ENCODE assay signal across 8 cellular contexts in the genomic region with DNA sequence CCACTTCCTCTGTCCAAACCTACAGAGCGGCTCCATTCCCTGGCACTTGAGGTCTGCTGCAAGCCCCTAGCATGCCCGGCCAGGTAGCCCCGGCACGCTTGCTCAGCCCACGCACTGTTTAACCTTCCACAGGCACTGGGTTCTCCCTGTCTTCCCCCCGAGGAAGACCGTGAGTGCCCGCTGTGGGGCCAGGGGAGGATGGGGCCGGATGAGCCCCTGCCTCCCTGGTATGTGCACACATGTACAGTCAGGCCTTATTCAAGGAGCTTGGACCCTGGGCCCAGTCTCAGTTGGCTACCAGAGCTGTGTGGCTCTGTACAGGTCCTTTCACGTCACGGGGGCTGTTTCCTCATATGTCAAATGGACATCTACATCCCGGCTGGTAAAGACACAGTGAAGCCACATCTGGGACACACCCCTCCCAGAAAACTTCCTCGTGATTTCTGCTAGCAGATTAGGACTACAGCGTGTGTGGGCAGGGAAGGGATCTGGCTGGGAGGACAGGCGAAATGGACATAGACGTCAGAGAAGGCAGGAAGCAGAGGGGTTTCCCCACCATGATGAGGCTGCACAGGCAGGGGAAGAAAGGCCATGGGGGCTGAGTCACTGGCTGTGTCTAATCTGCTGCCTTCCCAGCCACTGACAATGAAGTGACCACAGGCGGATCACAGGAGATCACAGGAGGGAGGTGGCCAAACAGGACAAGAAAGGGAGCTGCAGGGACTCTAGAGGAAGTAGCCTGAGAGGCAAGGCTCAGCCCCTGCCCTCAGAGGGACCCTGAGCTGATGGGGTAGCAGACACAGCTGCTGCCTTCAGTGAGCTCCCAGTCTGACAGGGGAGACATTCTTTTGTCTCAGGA.
DNase-seq lines count a peak whose midpoint lies in the region; ATAC-seq and TF ChIP-seq lines count a peak whose summit lies in the region.

No MANE protein-coding gene starts in this region.

- H4K8ac ChIP-seq in mesendoderm (ENCODE audit: low read depth, low read length), result no peak overlapping the region

- H3K4me1 ChIP-seq in mesendoderm (ENCODE audit: control insufficient read depth, low read depth, low read length), result peaks cover 4% of the 10 kb centered on the region
- peaks cover 11 to 14% of the 10 kb centered on the region in 2 donors for H3K4me1 ChIP-seq in thyroid gland

- no peak overlapping the region for H2BK120ac ChIP-seq in mesendoderm (ENCODE audit: low read depth, low read length)

- no peaks in the 10 kb centered on the region for H3K79me2 ChIP-seq in mesendoderm (ENCODE audit: control insufficient read depth, insufficient read depth, low read length)

- DNase-seq in ACHN (peak; percentile 71), choroid plexus epithelial cell (ENCODE audit: low read depth) (peak; percentile 92), mesendoderm (peak; percentile 64), D341Med (ENCODE audit: low spot score) (no peak), retina (no peak), activated gamma-delta T cell (lab: John Stamatoyannopoulos, UW) (no peak), thyroid gland (no peak)

- H3K56ac ChIP-seq in mesendoderm (ENCODE audit: low read length), result peak overlapping the region; percentile 38

- H3K4ac ChIP-seq in mesendoderm (ENCODE audit: low read depth, low read length), result no peak overlapping the region

- no peaks in the 10 kb centered on the region for H3K27me3 ChIP-seq in mesendoderm (ENCODE audit: insufficient read depth, low read length, poor library complexity)
- H3K27me3 ChIP-seq in thyroid gland, result no peaks in the 10 kb centered on the region

- H2BK15ac ChIP-seq in mesendoderm (replicated peaks; ENCODE audit: low read depth), result no peak overlapping the region

- ATAC-seq in HG03442 (IDR thresholded peaks at IDR 0.05; ENCODE audit: unreplicated experiment), result peak; percentile 44

- H2BK5ac ChIP-seq in mesendoderm (ENCODE audit: low read length), result no peak overlapping the region

- no peak for TF ChIP-seq CTCF in choroid plexus epithelial cell (conservative IDR thresholded peaks at IDR 0.05; ENCODE audit: low read depth, low read length)
- TF ChIP-seq CTCF in thyroid gland (IDR thresholded peaks at IDR 0.05), result no peak

- WGBS in mesendoderm (ENCODE audit: extremely low coverage, insufficient coverage, low lambda C conversion rate), result no CpG with 5 or more reads among the region's 17 CpGs
- WGBS in thyroid gland, 2 donors, result 72 to 90% methylated on average over 17 of the region's 17 CpGs

- H3K36me3 ChIP-seq in mesendoderm (ENCODE audit: control insufficient read depth, insufficient read depth, low read length) (no peaks in the 10 kb centered on the region), thyroid gland (no peaks in the 10 kb centered on the region)

- no peaks in the 10 kb centered on the region for H3K79me1 ChIP-seq in mesendoderm (ENCODE audit: low read length)

- no peaks in the 10 kb centered on the region for H3K9me3 ChIP-seq in thyroid gland

- H3K4me2 ChIP-seq in mesendoderm (ENCODE audit: low read length), result no peak overlapping the region

- intact Hi-C loops in thyroid gland (cut with DNase I), result loop anchor here (5.0 kb wide), 1 partner anchor 62 kb away; no protein-coding TSS in a partner anchor

- H4K5ac ChIP-seq in mesendoderm (ENCODE audit: low read length), result no peak overlapping the region

- no peak overlapping the region for H3K27ac ChIP-seq in mesendoderm (ENCODE audit: low read depth, low read length)
- no peak overlapping the region for H3K27ac ChIP-seq in thyroid gland

- no peak overlapping the region for H3K23ac ChIP-seq in mesendoderm (ENCODE audit: low read length)

- no peak overlapping the region for H2AK5ac ChIP-seq in mesendoderm (ENCODE audit: low read length)

- no peak overlapping the region for H3K9ac ChIP-seq in mesendoderm (ENCODE audit: low read length)

- TF ChIP-seq POLR2A in thyroid gland (IDR thresholded peaks at IDR 0.05), result no peak

- H3K4me3 ChIP-seq in choroid plexus epithelial cell (ENCODE audit: low read depth, low read length), result no peak overlapping the region
- no peak overlapping the region for H3K4me3 ChIP-seq in mesendoderm (ENCODE audit: low read length)
- H3K4me3 ChIP-seq in thyroid gland (replicated peaks in 1 of 3), result no peak overlapping the region

- in situ Hi-C loops in ACHN (cut with HindIII; ENCODE audit: low pct_ligation_motif_present, low pct_unique_long_range_greater_than_20kb, low sequenced_read_pairs), result no loop called here

- no peak overlapping the region for H3K18ac ChIP-seq in mesendoderm (ENCODE audit: low read length)

Comparison
In these comparisons a context has a peak if more than half of its experiments do, and no peak if none do; other contexts are left out.
1. DNase-seq: peak in ACHN (single experiment), choroid plexus epithelial cell (single experiment) and mesendoderm (single experiment); none in D341Med (single experiment), retina (single experiment), activated gamma-delta T cell (single experiment) and thyroid gland (0 of 2).